Comparison of ENCODE assay signal across 8 cellular contexts in the genomic region with DNA sequence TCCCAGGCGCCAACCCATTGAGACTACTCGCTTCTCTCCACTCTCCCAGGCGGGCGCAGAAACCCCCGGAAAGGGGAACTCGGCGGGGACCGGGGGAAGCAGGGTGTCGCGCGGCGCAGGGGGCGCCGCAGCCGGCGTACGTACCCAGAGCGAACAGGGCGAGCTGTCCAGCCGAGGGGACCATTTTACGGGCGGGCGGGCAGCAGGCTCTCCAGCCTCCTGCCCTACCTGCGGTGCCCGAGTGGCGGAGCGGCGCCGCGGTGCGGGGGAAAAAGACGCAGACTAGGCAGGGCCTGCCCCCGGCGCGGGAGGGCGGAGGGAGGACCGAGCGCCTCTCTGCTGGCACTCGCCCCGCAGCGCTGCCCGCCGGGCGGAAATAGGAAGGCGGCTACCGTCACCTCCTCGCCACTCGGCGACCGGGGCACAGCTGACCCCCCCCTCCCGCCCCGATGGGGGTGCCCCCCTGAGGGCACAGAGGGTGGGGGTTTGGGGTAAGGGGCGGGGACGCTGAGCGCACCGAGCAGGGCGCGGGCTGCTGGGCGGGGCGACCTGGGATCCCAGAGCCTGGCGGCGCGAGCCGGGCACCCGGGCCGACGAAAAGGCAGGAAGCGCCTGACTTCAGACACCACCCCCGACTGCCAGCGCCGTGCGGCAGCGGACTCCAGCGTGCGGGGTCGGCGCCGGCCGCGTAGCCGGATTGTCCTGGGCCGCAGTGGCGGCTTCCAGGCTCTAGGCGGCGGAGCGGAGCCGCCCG. TPM values are rescaled to one million over a fixed set of nuclear protein-coding genes. Genes with fewer than 3 reads are reported as not detected.
DNase-seq lines count a peak whose midpoint lies in the region; ATAC-seq and TF ChIP-seq lines count a peak whose summit lies in the region.

A gene (minus strand): TSS at position 243 of the 754 bp plus-strand sequence. CDS start 59 bp downstream, at position 184.

- peak within 1 kb of the TSS; percentile 99 for H3K4me3 ChIP-seq in PC-9

- peak within 1 kb of the TSS; percentile 82 for H3K4me3 Mint-ChIP-seq in activated T-helper 1 cell treated with anti-CD3 and anti-CD28 coated beads, Interleukin-12 subunit alpha, Interleukin-12 subunit beta, Interleukin-2, Interleukin-4 antibody, amounts not matched to agents 30 ng/mL and 10 ng/mL and 1 ng/mL, durations not matched to agents 14 hours and 24 hours and 36 hours
- H3K4me3 Mint-ChIP-seq in nephron: peak within 1 kb of the TSS; percentile 80 to 91 (median 85)

- no peaks in the 10 kb centered on the region for H3K9me3 Mint-ChIP-seq in activated T-helper 1 cell treated with anti-CD3 and anti-CD28 coated beads, Interleukin-12 subunit alpha, Interleukin-12 subunit beta, Interleukin-2, Interleukin-4 antibody, amounts not matched to agents 30 ng/mL and 10 ng/mL and 1 ng/mL, durations not matched to agents 14 hours and 24 hours and 36 hours
- no peaks in the 10 kb centered on the region for H3K9me3 Mint-ChIP-seq in nephron

- no peaks in the 10 kb centered on the region for H3K27me3 ChIP-seq in PC-9 (ENCODE audit: insufficient read depth, low read depth)

- H3K27ac Mint-ChIP-seq in activated T-helper 1 cell treated with anti-CD3 and anti-CD28 coated beads, Interleukin-12 subunit alpha, Interleukin-12 subunit beta, Interleukin-2, Interleukin-4 antibody, amounts not matched to agents 30 ng/mL and 10 ng/mL and 1 ng/mL, durations not matched to agents 14 hours and 24 hours and 36 hours: no peak within 1 kb of the TSS
- peak within 1 kb of the TSS; percentile 60 to 87 (median 65) for H3K27ac Mint-ChIP-seq in nephron

- peaks cover 15% of the 10 kb centered on the region; the same call in 1 of the 2 replicates for H3F3A ChIP-seq in PC-9 (ENCODE audit: insufficient read depth, low read depth)

- peaks cover 45% of the 10 kb centered on the region for H3K27me3 Mint-ChIP-seq in activated T-helper 1 cell treated with anti-CD3 and anti-CD28 coated beads, Interleukin-12 subunit alpha, Interleukin-12 subunit beta, Interleukin-2, Interleukin-4 antibody, amounts not matched to agents 30 ng/mL and 10 ng/mL and 1 ng/mL, durations not matched to agents 14 hours and 24 hours and 36 hours (ENCODE audit: insufficient read depth)
- peaks cover 89% of the 10 kb centered on the region for H3K27me3 Mint-ChIP-seq in nephron (ENCODE audit: low read depth)

- ATAC-seq in GM19438 (IDR thresholded peaks at IDR 0.05; ENCODE audit: low read depth, unreplicated experiment): peak; percentile 62
- peak; percentile 90 for ATAC-seq in stimulated activated naive CD8-positive, alpha-beta T cell treated with anti-CD3 and anti-CD28 coated beads, Interleukin-15, Interleukin-2, amounts not matched to agents 100 U/mL and 50 U/mL, for 24 hours

- H3K36me3 ChIP-seq in PC-9 (ENCODE audit: low read depth): no peaks in the 10 kb centered on the region

- H3K9me3 ChIP-seq in PC-9 (ENCODE audit: insufficient read depth, low read depth): no peaks in the 10 kb centered on the region

- H3K4me2 ChIP-seq in PC-9: peak within 1 kb of the TSS; percentile 86

- no peaks in the 10 kb centered on the region for H4K20me1 ChIP-seq in PC-9 (ENCODE audit: insufficient read depth)

- peak within 1 kb of the TSS; percentile 98 for H3K27ac ChIP-seq in PC-9

- BruUV-seq in PC-9 (replicated peaks; lab: Mats Ljungman, UMichigan): no TSS peak

- CTCF ChIA-PET in PC-9 (lab: Charles Lee): interaction anchor here (0.6 to 0.7 kb wide), 3 partner anchors 66 to 80 kb away, joined by 3 to 9 read pairs (median 4); no protein-coding TSS in a partner anchor

- H3K36me3 Mint-ChIP-seq in activated T-helper 1 cell treated with anti-CD3 and anti-CD28 coated beads, Interleukin-12 subunit alpha, Interleukin-12 subunit beta, Interleukin-2, Interleukin-4 antibody, amounts not matched to agents 30 ng/mL and 10 ng/mL and 1 ng/mL, durations not matched to agents 14 hours and 24 hours and 36 hours (ENCODE audit: low read depth): no peaks in the 10 kb centered on the region
- H3K36me3 Mint-ChIP-seq in nephron (ENCODE audit: low read depth): no peaks in the 10 kb centered on the region

- POLR2A ChIA-PET in PC-9 (lab: Charles Lee; ENCODE audit: unreplicated experiment): interaction anchor here (0.5 to 0.7 kb wide), 2 partner anchors 213 to 640 kb away, joined by 3 to 4 read pairs; no protein-coding TSS in a partner anchor

- peaks cover 24% of the 10 kb centered on the region for H3K4me1 Mint-ChIP-seq in activated T-helper 1 cell treated with anti-CD3 and anti-CD28 coated beads, Interleukin-12 subunit alpha, Interleukin-12 subunit beta, Interleukin-2, Interleukin-4 antibody, amounts not matched to agents 30 ng/mL and 10 ng/mL and 1 ng/mL, durations not matched to agents 14 hours and 24 hours and 36 hours (ENCODE audit: low read depth)
- H3K4me1 Mint-ChIP-seq in nephron: peaks cover 28% of the 10 kb centered on the region

- peak; percentile 86 for TF ChIP-seq CTCF in PC-9 (conservative IDR thresholded peaks at IDR 0.05)
- TF ChIP-seq CTCF in nephron (IDR thresholded peaks at IDR 0.05; ENCODE audit: unreplicated experiment in 3 of 3): peak; percentile 74 to 83 (median 77)

- peaks cover 52% of the 10 kb centered on the region for H3K79me2 ChIP-seq in PC-9 (ENCODE audit: low read depth)

- intact Hi-C loops in PC-9 (cut with micrococcal nuclease; ENCODE audit: unreplicated experiment): loop anchor here (1.0 to 5.0 kb wide), 8 partner anchors 44 to 251 kb away; a partner anchor contains a TSS
- intact Hi-C loops in activated T-helper 1 cell treated with anti-CD3 and anti-CD28 coated beads, Interleukin-12 subunit alpha, Interleukin-12 subunit beta, Interleukin-2, Interleukin-4 antibody, amounts not matched to agents 30 ng/mL and 10 ng/mL and 1 ng/mL, durations not matched to agents 14 hours and 24 hours and 36 hours (cut with micrococcal nuclease): loop anchor here (1.0 to 5.0 kb wide), 5 partner anchors 64 to 334 kb away; a partner anchor contains a TSS

- H3K9me2 ChIP-seq in PC-9 (ENCODE audit: insufficient read depth): no peaks in the 10 kb centered on the region

- DNase-seq in C1 segment of cervical spinal cord (lab: John Stamatoyannopoulos, UW): peak in 13 of 14 donors; percentile 44 to 88 (median 78)
- DNase-seq in HT1080 (ENCODE audit: low read depth): peak; percentile 92
- peak; percentile 83 to 98 for DNase-seq in PC-9
- peak; percentile 46 for DNase-seq in activated T-helper 1 cell treated with anti-CD3 and anti-CD28 coated beads, Interleukin-12 subunit alpha, Interleukin-12 subunit beta, Interleukin-2, Interleukin-4 antibody, amounts not matched to agents 30 ng/mL and 10 ng/mL and 1 ng/mL, durations not matched to agents 14 hours and 24 hours and 36 hours (ENCODE audit: low spot score)
- peak; percentile 2 for DNase-seq in fibroblast of peridontal ligament (ENCODE audit: extremely low read depth)
- DNase-seq in stimulated activated naive CD8-positive, alpha-beta T cell treated with anti-CD3 and anti-CD28 coated beads, Interleukin-15, Interleukin-2, amounts not matched to agents 100 U/mL and 50 U/mL, for 24 hours: peak; percentile 74

- peaks cover 50% of the 10 kb centered on the region for H3K4me1 ChIP-seq in PC-9 (replicated peaks; ENCODE audit: insufficient read depth)

- H2AFZ ChIP-seq in PC-9: peak within 1 kb of the TSS; percentile 75

RNA-seq across cellular contexts. Expression of the gene that starts here (rescaled TPM):
- total RNA-seq in HT1080 (2014; rRNA removed; shearing (Covaris generic)): 25.8 and 28.2 TPM in 2 replicates
- polyA plus RNA-seq in HT1080 (2015; cell fraction: cytosol; rRNA removed): 49.5 and 53.0 TPM in 2 replicates
- 31.3 and 33.7 TPM in 2 replicates for polyA plus RNA-seq in HT1080 (2015; cell fraction: nucleus; rRNA removed)
- 27.7 and 36.4 TPM in 2 replicates for total RNA-seq in PC-9 (2021)
- not detected in 2 replicates for total RNA-seq in activated T-helper 1 cell treated with anti-CD3 and anti-CD28 coated beads, Interleukin-12 subunit alpha, Interleukin-12 subunit beta, Interleukin-2, Interleukin-4 antibody, amounts not matched to agents 30 ng/mL and 10 ng/mL and 1 ng/mL, durations not matched to agents 14 hours and 24 hours and 36 hours

Comparison
In these comparisons a context has a peak if more than half of its experiments do, and no peak if none do; other contexts are left out.
1. Peak in every context shown above with its lines: DNase-seq, ATAC-seq, H3K4me3 ChIP-seq and H3K27ac ChIP-seq.
2. RNA of the gene that starts here (total RNA-seq): 27.7 to 36.4 TPM in PC-9 and 25.8 to 28.2 TPM in HT1080; not detected in activated T-helper 1 cell treated with anti-CD3 and anti-CD28 coated beads, Interleukin-12 subunit alpha, Interleukin-12 subunit beta, Interleukin-2, Interleukin-4 antibody, amounts not matched to agents 30 ng/mL and 10 ng/mL and 1 ng/mL, durations not matched to agents 14 hours and 24 hours and 36 hours; every median in the first group is over 10 times any median in the second.
3. Peak in DNase-seq in activated T-helper 1 cell treated with anti-CD3 and anti-CD28 coated beads, Interleukin-12 subunit alpha, Interleukin-12 subunit beta, Interleukin-2, Interleukin-4 antibody, amounts not matched to agents 30 ng/mL and 10 ng/mL and 1 ng/mL, durations not matched to agents 14 hours and 24 hours and 36 hours; RNA of the gene not detected or under 1 TPM.
4. DNase-seq: peak in every context shown above with its lines; median percentile 92 in HT1080; 90 in PC-9; 78 in C1 segment of cervical spinal cord; 74 in stimulated activated naive CD8-positive, alpha-beta T cell treated with anti-CD3 and anti-CD28 coated beads, Interleukin-15, Interleukin-2, amounts not matched to agents 100 U/mL and 50 U/mL, for 24 hours; 46 in activated T-helper 1 cell treated with anti-CD3 and anti-CD28 coated beads, Interleukin-12 subunit alpha, Interleukin-12 subunit beta, Interleukin-2, Interleukin-4 antibody, amounts not matched to agents 30 ng/mL and 10 ng/mL and 1 ng/mL, durations not matched to agents 14 hours and 24 hours and 36 hours; 2 in fibroblast of peridontal ligament.